In genomic region chr17:50905460-50905803, GRCh38 we compare ENCODE assay signal across 9 cellular contexts. TPM values are rescaled to one million over a fixed set of nuclear protein-coding genes. Genes with fewer than 3 reads are reported as not detected.
A peak's percentile ranks its signal among the peaks of the same experiment; 100 is the strongest.
DNase-seq lines count a peak whose midpoint lies in the region; ATAC-seq and TF ChIP-seq lines count a peak whose summit lies in the region.
"Had no signal": no experiment of that assay in that cellular context is flagged by ENCODE, and none has a peak within 500 bp of the region (broad histone marks: within the 10 kb centered on the region; RNA-seq: fewer than 3 reads in every experiment).

No MANE protein-coding gene starts in this region.

- no peak overlapping the region for H3K4me2 ChIP-seq in mesendoderm (ENCODE audit: low read length)

- H3K79me1 ChIP-seq in mesendoderm (ENCODE audit: low read length) = no peaks in the 10 kb centered on the region

- H3K36me3 ChIP-seq in heart right ventricle (no peaks in the 10 kb centered on the region), mesendoderm (ENCODE audit: control insufficient read depth, insufficient read depth, low read length) (no peaks in the 10 kb centered on the region)

- H2BK15ac ChIP-seq in mesendoderm (replicated peaks; ENCODE audit: low read depth) = no peak overlapping the region

- TF ChIP-seq CTCF in heart right ventricle (IDR thresholded peaks at IDR 0.05) (no peak), WTC11 (IDR thresholded peaks at IDR 0.05) (no peak), CD14-positive monocyte (IDR thresholded peaks at IDR 0.05) (no peak)

- H3K27ac Mint-ChIP-seq in WTC11 (peak overlapping the region; percentile 31), CD14-positive monocyte (peak overlapping the region in 1 of 7 donors; percentile 36)

- no peak overlapping the region for H3K4ac ChIP-seq in mesendoderm (ENCODE audit: low read depth, low read length)

- no peak overlapping the region for H2BK5ac ChIP-seq in mesendoderm (ENCODE audit: low read length)

- peaks cover 8 to 50% (median 26%) of the 10 kb centered on the region in 9 donors for H3K4me1 ChIP-seq in heart right ventricle
- H3K4me1 ChIP-seq in mesendoderm (ENCODE audit: control insufficient read depth, low read depth, low read length) = peaks cover 4% of the 10 kb centered on the region

- H3K4me3 Mint-ChIP-seq in WTC11 (no peak overlapping the region), CD14-positive monocyte (no peak overlapping the region)

- POLR2A ChIA-PET in WTC11 (lab: Charles Lee) = interaction anchor here (0.7 to 6.7 kb wide), 4 partner anchors 12 to 39 kb away, joined by 3 to 47 read pairs (median 3); partner anchors contain the start of gene TOB1

- no peaks in the 10 kb centered on the region for H3K79me2 ChIP-seq in mesendoderm (ENCODE audit: control insufficient read depth, insufficient read depth, low read length)

- no peak overlapping the region for H3K18ac ChIP-seq in mesendoderm (ENCODE audit: low read length)

- H2AK5ac ChIP-seq in mesendoderm (ENCODE audit: low read length) = no peak overlapping the region

- H3K56ac ChIP-seq in mesendoderm (ENCODE audit: low read length) = no peak overlapping the region

- H3K23ac ChIP-seq in mesendoderm (ENCODE audit: low read length) = no peak overlapping the region

- peaks cover 54% of the 10 kb centered on the region for H3K4me1 Mint-ChIP-seq in WTC11
- peaks cover 47% of the 10 kb centered on the region for H3K4me1 Mint-ChIP-seq in CD14-positive monocyte

- WGBS in heart right ventricle, 2 donors = 31 to 59% methylated on average over 1 of the region's 1 CpG
- no CpG with 5 or more reads among the region's 1 CpG for WGBS in mesendoderm (ENCODE audit: extremely low coverage, insufficient coverage, low lambda C conversion rate)

- peak overlapping the region; percentile 61 to 91 (median 86) for H3K27ac ChIP-seq in heart right ventricle
- no peak overlapping the region for H3K27ac ChIP-seq in mesendoderm (ENCODE audit: low read depth, low read length)

- H3K36me3 Mint-ChIP-seq in WTC11 = no peaks in the 10 kb centered on the region
- no peaks in the 10 kb centered on the region for H3K36me3 Mint-ChIP-seq in CD14-positive monocyte

- H3K27me3 Mint-ChIP-seq in WTC11 (ENCODE audit: low read depth) (no peaks in the 10 kb centered on the region), CD14-positive monocyte (ENCODE audit: low read depth in 3 of 3) (peaks cover 0 to 5% (median 3%) of the 10 kb centered on the region in 3 donors)

- H3K9me3 ChIP-seq in heart right ventricle = no peaks in the 10 kb centered on the region

- CTCF ChIA-PET in WTC11 (lab: Charles Lee) = interaction anchor here (0.7 to 2.6 kb wide), 12 partner anchors 12 to 355 kb away, joined by 3 to 15 read pairs (median 6); partner anchors contain the start of gene TOB1

- H3K27me3 ChIP-seq in heart right ventricle = no peaks in the 10 kb centered on the region
- H3K27me3 ChIP-seq in mesendoderm (ENCODE audit: insufficient read depth, low read length, poor library complexity) = no peaks in the 10 kb centered on the region

- ATAC-seq in heart right ventricle (no peak), left ventricle myocardium superior (no peak), WTC11 (peak; percentile 50), HG02588 (IDR thresholded peaks at IDR 0.05; ENCODE audit: unreplicated experiment) (no peak)

- intact Hi-C loops in heart right ventricle (cut with DNase I) (loop anchor here in 1 of 10 donors (2.0 kb wide), 1 partner anchor 39 kb away; the partner anchor contains the start of gene TOB1), left ventricle myocardium superior (cut with micrococcal nuclease) (no loop called here), CD14-positive monocyte (cut with micrococcal nuclease) (no loop called here)

- DNase-seq in heart right ventricle (no peak), left ventricle myocardium superior (no peak), WTC11 (ENCODE audit: low spot score) (peak; percentile 43), mesendoderm (peak; percentile 66), middle frontal gyrus (ENCODE audit: extremely low spot score, low spot score) (no peak), GDM1 (lab: John Stamatoyannopoulos, UW) (no peak), CD14-positive monocyte (ENCODE audit: low spot score) (no peak)
- DNase-seq: kidney glomerular epithelial cell had no signal

- H3K9ac ChIP-seq in mesendoderm (ENCODE audit: low read length) = no peak overlapping the region

- no peak overlapping the region for H4K5ac ChIP-seq in mesendoderm (ENCODE audit: low read length)

- H3K9me3 Mint-ChIP-seq in WTC11 (no peaks in the 10 kb centered on the region), CD14-positive monocyte (peaks cover 0 to 3% (median 0%) of the 10 kb centered on the region in 7 donors)

- no peak overlapping the region for H4K8ac ChIP-seq in mesendoderm (ENCODE audit: low read depth, low read length)

- H2BK120ac ChIP-seq in mesendoderm (ENCODE audit: low read depth, low read length) = no peak overlapping the region

- H3K4me3 ChIP-seq in heart right ventricle (no peak overlapping the region), mesendoderm (ENCODE audit: low read length) (no peak overlapping the region)

TF ChIP-seq in WTC11, 78 proteins besides CTCF, POLR2A, EP300 and RAD21:
- TF ChIP-seq GABPB1 (CRISPR knock-in tag; IDR thresholded peaks at IDR 0.05) = peak; percentile 50; the same call in 1 of the 2 replicates
- TF ChIP-seq CDX4 (CRISPR knock-in tag; IDR thresholded peaks at IDR 0.05; ENCODE audit: borderline replicate concordance) = no peak
- TF ChIP-seq FOXP1 (CRISPR knock-in tag; IDR thresholded peaks at IDR 0.05; ENCODE audit: borderline replicate concordance) = 0 out of 2 replicates have a peak, but pooled peaks have one; percentile 19

RNA-seq across cellular contexts. Expression of gene TOB1, which starts 39.3 kb away (rescaled TPM):
- total RNA-seq in heart right ventricle (100 to 1,000 TPM in 6 of 10 donors, 10 to 100 TPM in 4; 54.7 to 134 (median 106) TPM), left ventricle myocardium superior (107 TPM), WTC11 (2021) (33.5 to 37.9 TPM (median 36.0 TPM) in 3 replicates)
- polyA plus RNA-seq in heart right ventricle (10 to 100 TPM; 15.6 to 31.7 TPM), CD14-positive monocyte (10 to 100 TPM; 18.5 to 41.0 TPM)
- polyA plus RNA-seq in mesendoderm (2013, experiment 1 of 2) = 9.4 TPM
- 9.3 TPM for polyA plus RNA-seq in mesendoderm (2013, experiment 2 of 2)

Comparison
In these comparisons a context has a peak if more than half of its experiments do, and no peak if none do; other contexts are left out.
1. DNase-seq: peak in WTC11 (single experiment) and mesendoderm (single experiment); none in heart right ventricle (0 of 2), left ventricle myocardium superior (single experiment), middle frontal gyrus (single experiment), GDM1 (single experiment) and CD14-positive monocyte (single experiment).